In genomic region chr9:136545966-136546696, GRCh38 we compare ENCODE assay signal across 8 cellular contexts. TPM values are rescaled to one million over a fixed set of nuclear protein-coding genes. Genes with fewer than 3 reads are reported as not detected.
DNase-seq lines count a peak whose midpoint lies in the region; ATAC-seq and TF ChIP-seq lines count a peak whose summit lies in the region.

Gene NOTCH1, minus strand, starts transcription at chr9:136546048. Its CDS starts 262 bp downstream, at chr9:136545786.

- H3K4me3 ChIP-seq in BLaER1 (peak within 1 kb of the TSS; percentile 97), OCI-LY3 (ENCODE audit: low read length) (peak within 1 kb of the TSS; percentile 86), esophagus (ENCODE audit: low read depth in 1 of 2, low read length in 2 of 2) (peak within 1 kb of the TSS; percentile 73 to 82), muscle layer of colon (ENCODE audit: low read depth in 1 of 2, low read length in 2 of 2) (peak within 1 kb of the TSS; percentile 88 to 91)

- peaks cover 82% of the 10 kb centered on the region for H3K4me1 ChIP-seq in BLaER1
- peaks cover 45% of the 10 kb centered on the region for H3K4me1 ChIP-seq in OCI-LY3 (ENCODE audit: low read length)
- H3K4me1 ChIP-seq in esophagus (ENCODE audit: control insufficient read depth in 2 of 2, insufficient read depth in 2 of 2, low read length in 1 of 2) = peaks cover 12 to 43% of the 10 kb centered on the region in 2 donors
- H3K4me1 ChIP-seq in muscle layer of colon (ENCODE audit: insufficient read depth, low read length) = peaks cover 70% of the 10 kb centered on the region

- peak within 1 kb of the TSS; percentile 98 for H3K4me2 ChIP-seq in BLaER1
- H3K4me2 ChIP-seq in OCI-LY3 (ENCODE audit: low read length) = peak within 1 kb of the TSS; percentile 99

- peak; percentile 68 for ATAC-seq in GM19035 (IDR thresholded peaks at IDR 0.05; ENCODE audit: unreplicated experiment)
- ATAC-seq in HG03342 (IDR thresholded peaks at IDR 0.05; ENCODE audit: unreplicated experiment) = peak; percentile 58

- peak; percentile 91 for DNase-seq in activated T-cell treated with anti-CD3 and anti-CD28 coated beads for 48 hours (ENCODE audit: low read depth)
- peak; percentile 75 for DNase-seq in stimulated activated CD8-positive, alpha-beta memory T cell treated with anti-CD3 and anti-CD28 coated beads, Interleukin-7, amount 100 ng/mL, for 24 hours (ENCODE audit: low read depth)

- H3K9me3 ChIP-seq in BLaER1 = no peaks in the 10 kb centered on the region
- H3K9me3 ChIP-seq in OCI-LY3 (ENCODE audit: insufficient read depth, low read length) = no peaks in the 10 kb centered on the region
- no peaks in the 10 kb centered on the region for H3K9me3 ChIP-seq in esophagus (ENCODE audit: control insufficient read depth in 2 of 2, insufficient read depth in 1 of 2, low read depth in 1 of 2, low read length in 1 of 2)
- no peaks in the 10 kb centered on the region for H3K9me3 ChIP-seq in muscle layer of colon (ENCODE audit: low read length)

- no peak for TF ChIP-seq CTCF in OCI-LY3 (IDR thresholded peaks at IDR 0.05; ENCODE audit: low read depth, low read length)

- H3K79me2 ChIP-seq in OCI-LY3 (ENCODE audit: low read length) = peaks cover 40% of the 10 kb centered on the region

- no peaks in the 10 kb centered on the region for H3K27me3 ChIP-seq in BLaER1
- no peaks in the 10 kb centered on the region for H3K27me3 ChIP-seq in OCI-LY3 (ENCODE audit: low read depth, low read length)
- H3K27me3 ChIP-seq in esophagus (ENCODE audit: control insufficient read depth in 1 of 2, insufficient read depth in 2 of 2, low read length in 2 of 2) = no peaks in the 10 kb centered on the region
- no peaks in the 10 kb centered on the region for H3K27me3 ChIP-seq in muscle layer of colon (ENCODE audit: control insufficient read depth in 1 of 2, insufficient read depth in 2 of 2, low read length in 2 of 2)

- WGBS in esophagus, 2 donors = 0 to 1% methylated on average over 81 to 94 of the region's 94 CpGs

- H3K9ac ChIP-seq in BLaER1 (peak within 1 kb of the TSS; percentile 93), OCI-LY3 (ENCODE audit: low read length) (peak within 1 kb of the TSS; percentile 92), muscle layer of colon (ENCODE audit: low read length) (peak within 1 kb of the TSS; percentile 76)

- no peak within 1 kb of the TSS for H2AFZ ChIP-seq in OCI-LY3 (ENCODE audit: low read depth, low read length)

- peaks cover 43% of the 10 kb centered on the region for H4K20me1 ChIP-seq in BLaER1
- H4K20me1 ChIP-seq in OCI-LY3 (ENCODE audit: insufficient read depth, low read length) = peaks cover 34% of the 10 kb centered on the region

- peaks cover 28% of the 10 kb centered on the region for H3K36me3 ChIP-seq in BLaER1
- peaks cover 17% of the 10 kb centered on the region for H3K36me3 ChIP-seq in OCI-LY3 (replicated peaks; ENCODE audit: low read depth, low read length)
- H3K36me3 ChIP-seq in esophagus (ENCODE audit: control insufficient read depth in 2 of 2, insufficient read depth in 2 of 2, low read length in 1 of 2) = peaks cover 0 to 17% of the 10 kb centered on the region in 2 donors
- H3K36me3 ChIP-seq in muscle layer of colon (ENCODE audit: insufficient read depth, low read length) = peaks cover 18% of the 10 kb centered on the region

- H3K27ac ChIP-seq in BLaER1 (peak within 1 kb of the TSS; percentile 96), OCI-LY3 (ENCODE audit: low read length) (peak within 1 kb of the TSS; percentile 93), esophagus (ENCODE audit: low read depth in 2 of 2, low read length in 1 of 2) (peak within 1 kb of the TSS; percentile 99), muscle layer of colon (ENCODE audit: low read depth, low read length) (peak within 1 kb of the TSS; percentile 90)

RNA-seq across cellular contexts. Expression of gene NOTCH1, which starts in this region (rescaled TPM):
- polyA plus RNA-seq in esophagus = 10 to 100 TPM in 1 of 2 donors, 1 to 10 TPM in 1; 9.6 to 19.8 TPM

Comparison
In these comparisons a context has a peak if more than half of its experiments do, and no peak if none do; other contexts are left out.
1. Peak in every context shown above with its lines: DNase-seq, ATAC-seq, H3K4me3 ChIP-seq and H3K27ac ChIP-seq.